Comparison of ENCODE assay signal across 26 cellular contexts in the genomic region with DNA sequence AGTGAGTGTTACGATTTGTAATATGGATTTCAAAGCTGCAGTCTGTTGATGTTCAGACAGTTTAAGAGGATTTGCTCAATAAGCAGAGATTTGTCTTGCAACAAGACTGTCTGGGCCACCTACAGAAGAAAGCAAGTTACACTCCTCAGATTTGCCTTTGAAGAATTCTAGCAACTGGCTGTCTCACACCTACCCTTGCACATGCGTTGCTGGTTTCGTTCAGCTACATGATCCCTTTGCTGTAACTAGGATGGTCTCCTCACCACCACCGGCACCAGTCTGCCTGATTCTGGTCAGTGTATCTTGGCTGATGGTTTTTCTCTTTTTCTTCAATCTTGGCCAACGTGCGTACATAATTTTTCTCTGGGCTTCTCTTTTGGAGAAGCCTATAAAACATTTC.
"Had no signal": no experiment of that assay in that cellular context is flagged by ENCODE, and none has a peak within 500 bp of the region (broad histone marks: within the 10 kb centered on the region; RNA-seq: fewer than 3 reads in every experiment).

No MANE protein-coding gene starts in this region.

- H3K9me3 ChIP-seq: colonic mucosa, esophagus squamous epithelium, gastrocnemius medialis, heart right ventricle, left lung, lower lobe of right lung, mucosa of descending colon had no signal

- DNase-seq: colonic mucosa; cortex of kidney; effector CD8-positive, alpha-beta T cell; effector memory CD8-positive, alpha-beta T cell; endodermal cell; erythroblast; esophagus squamous epithelium; foreskin fibroblast; foreskin melanocyte; gastrocnemius medialis; glutamatergic neuron; head of caudate nucleus; heart right ventricle; hippocampal formation; left cardiac atrium; left lung; left ventricle myocardium superior; lower lobe of right lung; mesenchymal stem cell; mucosa of descending colon; naive B cell had no signal

- H3K27me3 ChIP-seq: colonic mucosa, gastrocnemius medialis, heart right ventricle, left lung had no signal

- H3K4me3 ChIP-seq: colonic mucosa, esophagus squamous epithelium, gastrocnemius medialis, heart right ventricle, left lung, lower lobe of right lung, mucosa of descending colon had no signal

- FAIRE-seq: endometrium, islet of Langerhans, keratinocyte had no signal

- H3K27ac ChIP-seq: colonic mucosa, epithelial cell of prostate, esophagus squamous epithelium, gastrocnemius medialis, heart right ventricle, left lung, lower lobe of right lung had no signal

- H3K4me1 ChIP-seq: colonic mucosa, esophagus squamous epithelium, gastrocnemius medialis, heart right ventricle, left lung, lower lobe of right lung had no signal

- ATAC-seq: effector memory CD8-positive, alpha-beta T cell; esophagus mucosa; gastrocnemius medialis; heart right ventricle; left cardiac atrium; left lung; left ventricle myocardium superior; lower lobe of right lung; mucosa of descending colon had no signal

- H3K36me3 ChIP-seq: colonic mucosa, esophagus squamous epithelium, gastrocnemius medialis, heart right ventricle, left lung, lower lobe of right lung had no signal
